Comparison of ENCODE assay signal across 19 cellular contexts in genomic region chr15:84797801-84798200, GRCh38. TPM values are rescaled to one million over a fixed set of nuclear protein-coding genes. Genes with fewer than 3 reads are reported as not detected.
DNase-seq lines count a peak whose midpoint lies in the region; ATAC-seq, FAIRE-seq and TF ChIP-seq lines count a peak whose summit lies in the region.
"Had no signal": no experiment of that assay in that cellular context is flagged by ENCODE, and none has a peak within 500 bp of the region (broad histone marks: within the 10 kb centered on the region; RNA-seq: fewer than 3 reads in every experiment).

No MANE protein-coding gene starts in this region.

- H3K4me1 Mint-ChIP-seq in activated CD8-positive, alpha-beta memory T cell treated with anti-CD3 and anti-CD28 coated beads, Interleukin-2, amount 10 ng/mL, durations not matched to agents 7 days and 5 days = no peaks in the 10 kb centered on the region
- H3K4me1 Mint-ChIP-seq in astrocyte (ENCODE audit: low read depth, unreplicated experiment) = peaks cover 9% of the 10 kb centered on the region

- H3K4me2 ChIP-seq in astrocyte (ENCODE audit: low read length) = peak overlapping the region; percentile 74
- peak overlapping the region; percentile 46 for H3K4me2 ChIP-seq in osteoblast (ENCODE audit: insufficient read depth, low read length)

- peaks cover 29% of the 10 kb centered on the region for H3K36me3 Mint-ChIP-seq in activated CD8-positive, alpha-beta memory T cell treated with anti-CD3 and anti-CD28 coated beads, Interleukin-2, amount 10 ng/mL, durations not matched to agents 7 days and 5 days
- H3K36me3 Mint-ChIP-seq in astrocyte (ENCODE audit: low read depth, unreplicated experiment) = peaks cover 21% of the 10 kb centered on the region

- H3K4me3 ChIP-seq in astrocyte (ENCODE audit: insufficient read depth, low read depth, low read length) (no peak overlapping the region), osteoblast (ENCODE audit: insufficient read depth, low read length) (peak overlapping the region; percentile 8), upper lobe of right lung (no peak overlapping the region)
- H3K4me3 ChIP-seq: GM12878, Peyer's patch had no signal

- H3K9me3 Mint-ChIP-seq in activated CD8-positive, alpha-beta memory T cell treated with anti-CD3 and anti-CD28 coated beads, Interleukin-2, amount 10 ng/mL, durations not matched to agents 7 days and 5 days (ENCODE audit: low read depth) = no peaks in the 10 kb centered on the region
- H3K9me3 Mint-ChIP-seq in astrocyte (ENCODE audit: unreplicated experiment) = no peaks in the 10 kb centered on the region
- H3K9me3 Mint-ChIP-seq: CD4-positive, alpha-beta memory T cell had no signal

- peaks cover 34% of the 10 kb centered on the region for H3K36me3 ChIP-seq in astrocyte (ENCODE audit: insufficient read depth, low read length)
- H3K36me3 ChIP-seq in osteoblast (ENCODE audit: insufficient read depth, low read length) = peaks cover 42% of the 10 kb centered on the region
- peaks cover 88% of the 10 kb centered on the region for H3K36me3 ChIP-seq in upper lobe of right lung

- H3K27ac ChIP-seq in astrocyte (ENCODE audit: low read depth, low read length) = peak overlapping the region; percentile 86
- H3K27ac ChIP-seq in osteoblast (ENCODE audit: low read depth, low read length) = peak overlapping the region; percentile 90
- H3K27ac ChIP-seq in upper lobe of right lung = no peak overlapping the region
- H3K27ac ChIP-seq: Peyer's patch had no signal

- CTCF ChIA-PET in activated CD8-positive, alpha-beta memory T cell treated with anti-CD3 and anti-CD28 coated beads, Interleukin-2, amount 10 ng/mL, durations not matched to agents 7 days and 5 days (lab: Charles Lee) = no interaction called here

- FAIRE-seq in astrocyte (lab: Jason Lieb, UNC) = no peak
- FAIRE-seq: HepG2 had no signal

- H3K9me3 ChIP-seq in astrocyte (ENCODE audit: insufficient read depth, low read depth, low read length) = no peaks in the 10 kb centered on the region
- H3K9me3 ChIP-seq in osteoblast (ENCODE audit: low read depth, low read length) = no peaks in the 10 kb centered on the region
- H3K9me3 ChIP-seq in upper lobe of right lung = no peaks in the 10 kb centered on the region
- H3K9me3 ChIP-seq: Peyer's patch had no signal

- no peak overlapping the region for H3K27ac Mint-ChIP-seq in activated CD8-positive, alpha-beta memory T cell treated with anti-CD3 and anti-CD28 coated beads, Interleukin-2, amount 10 ng/mL, durations not matched to agents 7 days and 5 days
- no peak overlapping the region for H3K27ac Mint-ChIP-seq in astrocyte (ENCODE audit: unreplicated experiment)

- peaks cover 22% of the 10 kb centered on the region for H3K79me2 ChIP-seq in astrocyte (ENCODE audit: insufficient read depth, low read length)
- H3K79me2 ChIP-seq in osteoblast (ENCODE audit: insufficient read depth, low read length) = peaks cover 45% of the 10 kb centered on the region

- peak; percentile 40 for DNase-seq in activated CD8-positive, alpha-beta memory T cell treated with anti-CD3 and anti-CD28 coated beads, Interleukin-2, amount 50 U/mL, for 48 hours
- no peak for DNase-seq in activated CD8-positive, alpha-beta memory T cell treated with anti-CD3 and anti-CD28 coated beads, Interleukin-2, amount 10 ng/mL, durations not matched to agents 7 days and 5 days
- no peak for DNase-seq in astrocyte (ENCODE audit: low read depth)
- DNase-seq in osteoblast (ENCODE audit: insufficient read length, low spot score, missing footprints) = peak; percentile 82
- peak; percentile 23 for DNase-seq in upper lobe of right lung
- no peak for DNase-seq in left colon
- no peak for DNase-seq in mesenteric fat pad (ENCODE audit: low spot score)
- DNase-seq: Calu3; CD4-positive, alpha-beta memory T cell; GF-D8; KG1; NCI-H1694 treated with DMSO at 0.1 percent for 48 hours; NCI-H510A; NCI-H748 treated with DMSO at 0.1 percent for 48 hours; NK-92 treated with Interleukin-12 subunit alpha and Interleukin-12 subunit beta, amount 100 ng/mL, for 24 hours had no signal

- H2AFZ ChIP-seq in astrocyte (ENCODE audit: low read depth, low read length) (no peak overlapping the region), osteoblast (ENCODE audit: low read length) (no peak overlapping the region)

- peaks cover 19% of the 10 kb centered on the region for H4K20me1 ChIP-seq in astrocyte (ENCODE audit: insufficient read depth, low read length)
- peaks cover 3% of the 10 kb centered on the region for H4K20me1 ChIP-seq in osteoblast (ENCODE audit: insufficient read depth, low read length)

- H3K4me3 Mint-ChIP-seq in activated CD8-positive, alpha-beta memory T cell treated with anti-CD3 and anti-CD28 coated beads, Interleukin-2, amount 10 ng/mL, durations not matched to agents 7 days and 5 days = no peak overlapping the region
- no peak overlapping the region for H3K4me3 Mint-ChIP-seq in astrocyte (ENCODE audit: unreplicated experiment)
- H3K4me3 Mint-ChIP-seq: CD4-positive, alpha-beta memory T cell had no signal

- intact Hi-C loops in upper lobe of right lung (cut with DNase I) = no loop called here
- intact Hi-C loops in left colon (cut with DNase I, micrococcal nuclease) = no loop called here

- H3K27me3 Mint-ChIP-seq in activated CD8-positive, alpha-beta memory T cell treated with anti-CD3 and anti-CD28 coated beads, Interleukin-2, amount 10 ng/mL, durations not matched to agents 7 days and 5 days = no peaks in the 10 kb centered on the region
- H3K27me3 Mint-ChIP-seq in astrocyte (ENCODE audit: low read depth, unreplicated experiment) = no peaks in the 10 kb centered on the region
- H3K27me3 Mint-ChIP-seq: CD4-positive, alpha-beta memory T cell had no signal

- no peaks in the 10 kb centered on the region for H3K27me3 ChIP-seq in astrocyte (ENCODE audit: insufficient read depth, low read length)
- no peaks in the 10 kb centered on the region for H3K27me3 ChIP-seq in osteoblast (ENCODE audit: insufficient read depth, low read length)
- H3K27me3 ChIP-seq in upper lobe of right lung = no peaks in the 10 kb centered on the region
- H3K27me3 ChIP-seq: Peyer's patch had no signal

- no peak for TF ChIP-seq CTCF in astrocyte (IDR thresholded peaks at IDR 0.05; ENCODE audit: insufficient read depth, low read depth, low read length)
- no peak for TF ChIP-seq CTCF in osteoblast (IDR thresholded peaks at IDR 0.05; ENCODE audit: extremely low read depth, low read depth, low read length)
- TF ChIP-seq CTCF in upper lobe of right lung (IDR thresholded peaks at IDR 0.05) = no peak

- ATAC-seq in activated CD8-positive, alpha-beta memory T cell treated with anti-CD3 and anti-CD28 coated beads, Interleukin-2, amount 10 ng/mL, durations not matched to agents 7 days and 5 days = no peak
- ATAC-seq in upper lobe of right lung = peak; percentile 35
- ATAC-seq in HG03175 (IDR thresholded peaks at IDR 0.05; ENCODE audit: unreplicated experiment) = no peak
- ATAC-seq in left colon = no peak
- ATAC-seq: GM12878, HepG2 had no signal

- H3K4me1 ChIP-seq in astrocyte (ENCODE audit: insufficient read depth, low read length) (peaks cover 12% of the 10 kb centered on the region), osteoblast (ENCODE audit: insufficient read depth, low read length) (peaks cover 16% of the 10 kb centered on the region), upper lobe of right lung (no peaks in the 10 kb centered on the region)
- H3K4me1 ChIP-seq: Peyer's patch had no signal

- peak overlapping the region; percentile 55 for H3K9ac ChIP-seq in astrocyte (ENCODE audit: low read length)

RNA-seq across cellular contexts. Expression of gene ALPK3, which starts 19.4 kb away (rescaled TPM):
- under 1 TPM; 0.23 to 0.35 TPM for total RNA-seq in activated CD8-positive, alpha-beta memory T cell treated with anti-CD3 and anti-CD28 coated beads, Interleukin-2, amount 10 ng/mL, durations not matched to agents 7 days and 5 days
- 6.8 and 9.1 TPM in 2 replicates for total RNA-seq in astrocyte
- 0.36 and 0.59 TPM in 2 replicates for total RNA-seq in osteoblast
- 21.0 TPM for total RNA-seq in upper lobe of right lung
- 1 to 10 TPM; 1.0 to 1.1 TPM for total RNA-seq in left colon
- total RNA-seq in mesenteric fat pad = 2.7 TPM

RNA-seq across cellular contexts. Expression of gene ZNF592, which starts 49.4 kb away (rescaled TPM):
- 10 to 100 TPM; 32.9 to 39.7 TPM for total RNA-seq in activated CD8-positive, alpha-beta memory T cell treated with anti-CD3 and anti-CD28 coated beads, Interleukin-2, amount 10 ng/mL, durations not matched to agents 7 days and 5 days
- total RNA-seq in astrocyte (25.1 and 25.5 TPM in 2 replicates), osteoblast (11.2 and 12.4 TPM in 2 replicates), upper lobe of right lung (33.3 TPM), left colon (10 to 100 TPM; 24.3 to 29.7 TPM), mesenteric fat pad (30.1 TPM)

Comparison
In these comparisons a context has a peak if more than half of its experiments do, and no peak if none do; other contexts are left out.
1. DNase-seq: peak in activated CD8-positive, alpha-beta memory T cell treated with anti-CD3 and anti-CD28 coated beads, Interleukin-2, amount 50 U/mL, for 48 hours (single experiment), osteoblast (single experiment) and upper lobe of right lung (single experiment); none in activated CD8-positive, alpha-beta memory T cell treated with anti-CD3 and anti-CD28 coated beads, Interleukin-2, amount 10 ng/mL, durations not matched to agents 7 days and 5 days (single experiment), astrocyte (single experiment), left colon (0 of 2) and mesenteric fat pad (single experiment).